Comparison of ENCODE assay signal across 11 cellular contexts in genomic region chr6:77467038-77467437, GRCh38. TPM values are rescaled to one million over a fixed set of nuclear protein-coding genes. Genes with fewer than 3 reads are reported as not detected.
A peak's percentile ranks its signal among the peaks of the same experiment; 100 is the strongest.
DNase-seq lines count a peak whose midpoint lies in the region; ATAC-seq and TF ChIP-seq lines count a peak whose summit lies in the region.
"Had no signal": no experiment of that assay in that cellular context is flagged by ENCODE, and none has a peak within 500 bp of the region (broad histone marks: within the 10 kb centered on the region; RNA-seq: fewer than 3 reads in every experiment).

No MANE protein-coding gene starts in this region.

- peak overlapping the region; percentile 75 for H3K4me3 ChIP-seq in CD8-positive, alpha-beta memory T cell (ENCODE audit: low read length)
- H3K4me3 ChIP-seq in trophoblast cell (ENCODE audit: low read depth, low read length) = no peak overlapping the region

- H2BK120ac ChIP-seq in trophoblast cell (ENCODE audit: insufficient read depth, low read length, poor library complexity) = no peak overlapping the region

- H3K27ac ChIP-seq in CD8-positive, alpha-beta memory T cell (ENCODE audit: low read depth, low read length) = no peak overlapping the region
- H3K27ac ChIP-seq in trophoblast cell (ENCODE audit: low read depth, low read length) = no peak overlapping the region
- H3K27ac ChIP-seq: VCaP had no signal

- peaks cover 0 to 3% (median 0%) of the 10 kb centered on the region in 3 donors for H3K36me3 Mint-ChIP-seq in CD8-positive, alpha-beta memory T cell
- H3K36me3 Mint-ChIP-seq in activated T-helper 1 cell treated with anti-CD3 and anti-CD28 coated beads, Interleukin-12 subunit alpha, Interleukin-12 subunit beta, Interleukin-2, Interleukin-4 antibody, amounts not matched to agents 30 ng/mL and 10 ng/mL and 1 ng/mL, durations not matched to agents 14 hours and 24 hours and 36 hours (ENCODE audit: low read depth) = peaks cover 3% of the 10 kb centered on the region
- H3K36me3 Mint-ChIP-seq in glutamatergic neuron (ENCODE audit: unreplicated experiment) = no peaks in the 10 kb centered on the region

- H3K9me3 Mint-ChIP-seq in CD8-positive, alpha-beta memory T cell = peaks cover 0 to 26% (median 7%) of the 10 kb centered on the region in 5 donors
- H3K9me3 Mint-ChIP-seq in activated T-helper 1 cell treated with anti-CD3 and anti-CD28 coated beads, Interleukin-12 subunit alpha, Interleukin-12 subunit beta, Interleukin-2, Interleukin-4 antibody, amounts not matched to agents 30 ng/mL and 10 ng/mL and 1 ng/mL, durations not matched to agents 14 hours and 24 hours and 36 hours = peaks cover 3% of the 10 kb centered on the region
- peaks cover 8% of the 10 kb centered on the region for H3K9me3 Mint-ChIP-seq in glutamatergic neuron (ENCODE audit: unreplicated experiment)

- no peak overlapping the region for H4K12ac ChIP-seq in trophoblast cell (ENCODE audit: low read depth, low read length)

- POLR2A ChIA-PET in CD8-positive, alpha-beta memory T cell (lab: Charles Lee) = no interaction called here

- H3K27me3 Mint-ChIP-seq in CD8-positive, alpha-beta memory T cell = peaks cover 41% of the 10 kb centered on the region in 2 donors
- H3K27me3 Mint-ChIP-seq in activated T-helper 1 cell treated with anti-CD3 and anti-CD28 coated beads, Interleukin-12 subunit alpha, Interleukin-12 subunit beta, Interleukin-2, Interleukin-4 antibody, amounts not matched to agents 30 ng/mL and 10 ng/mL and 1 ng/mL, durations not matched to agents 14 hours and 24 hours and 36 hours (ENCODE audit: insufficient read depth) = peaks cover 42% of the 10 kb centered on the region
- peaks cover 16% of the 10 kb centered on the region for H3K27me3 Mint-ChIP-seq in glutamatergic neuron (ENCODE audit: unreplicated experiment)

- peak overlapping the region; percentile 26 for H4K91ac ChIP-seq in trophoblast cell (ENCODE audit: low read depth, low read length)

- intact Hi-C loops in activated T-helper 1 cell treated with anti-CD3 and anti-CD28 coated beads, Interleukin-12 subunit alpha, Interleukin-12 subunit beta, Interleukin-2, Interleukin-4 antibody, amounts not matched to agents 30 ng/mL and 10 ng/mL and 1 ng/mL, durations not matched to agents 14 hours and 24 hours and 36 hours (cut with micrococcal nuclease) = no loop called here

- H3K14ac ChIP-seq in trophoblast cell (ENCODE audit: low read length) = no peak overlapping the region

- H3K9me3 ChIP-seq in CD8-positive, alpha-beta memory T cell (ENCODE audit: low read length) = no peaks in the 10 kb centered on the region
- no peaks in the 10 kb centered on the region for H3K9me3 ChIP-seq in trophoblast cell (ENCODE audit: insufficient read depth, low read depth, low read length)

- H3K9ac ChIP-seq in trophoblast cell (ENCODE audit: low read length) = no peak overlapping the region

- no peak overlapping the region for H2BK12ac ChIP-seq in trophoblast cell (ENCODE audit: low read length)

- no CpG with 5 or more reads among the region's 11 CpGs for WGBS in trophoblast cell (ENCODE audit: extremely low coverage, insufficient coverage, insufficient read length)

- H3K4ac ChIP-seq in trophoblast cell (ENCODE audit: low read depth, low read length) = no peak overlapping the region

- H2AFZ ChIP-seq in trophoblast cell (ENCODE audit: insufficient read depth, low read length, poor library complexity) = peak overlapping the region; percentile 77

- H3K23ac ChIP-seq in trophoblast cell (ENCODE audit: low read length) = no peak overlapping the region

- H3K27ac Mint-ChIP-seq in CD8-positive, alpha-beta memory T cell = no peak overlapping the region
- no peak overlapping the region for H3K27ac Mint-ChIP-seq in activated T-helper 1 cell treated with anti-CD3 and anti-CD28 coated beads, Interleukin-12 subunit alpha, Interleukin-12 subunit beta, Interleukin-2, Interleukin-4 antibody, amounts not matched to agents 30 ng/mL and 10 ng/mL and 1 ng/mL, durations not matched to agents 14 hours and 24 hours and 36 hours
- no peak overlapping the region for H3K27ac Mint-ChIP-seq in glutamatergic neuron (ENCODE audit: unreplicated experiment)

- DNase-seq in CD8-positive, alpha-beta memory T cell = no peak
- DNase-seq in activated T-helper 1 cell treated with anti-CD3 and anti-CD28 coated beads, Interleukin-12 subunit alpha, Interleukin-12 subunit beta, Interleukin-2, Interleukin-4 antibody, amounts not matched to agents 30 ng/mL and 10 ng/mL and 1 ng/mL, durations not matched to agents 14 hours and 24 hours and 36 hours (ENCODE audit: low spot score) = no peak
- DNase-seq in glutamatergic neuron (peak; percentile 15), trophoblast cell (peak; percentile 31 to 48)
- DNase-seq in activated T-cell treated with anti-CD3 and anti-CD28 coated beads, Interleukin-2, amount 50 U/mL, for 1 hour = no peak
- DNase-seq: foreskin melanocyte, NCI-H187 had no signal

- TF ChIP-seq CTCF in glutamatergic neuron (IDR thresholded peaks at IDR 0.05; ENCODE audit: partially characterized antibody, unreplicated experiment) = no peak

- no peaks in the 10 kb centered on the region for H3K79me2 ChIP-seq in trophoblast cell (ENCODE audit: control insufficient read depth, insufficient read depth, low read length, poor library complexity)

- no peak overlapping the region for H2AK5ac ChIP-seq in trophoblast cell (ENCODE audit: low read length)

- peak overlapping the region; percentile 93 for H3K4me2 ChIP-seq in trophoblast cell (ENCODE audit: low read length)

- no peak for TF ChIP-seq POLR2A in GM18505 (IDR thresholded peaks at IDR 0.05; ENCODE audit: borderline replicate concordance, extremely low read depth, insufficient read depth, insufficient read length)

- CTCF ChIA-PET in CD8-positive, alpha-beta memory T cell (lab: Charles Lee) = interaction anchor here (1.5 kb wide), 1 partner anchor 10 kb away, joined by 4 read pairs; no protein-coding TSS in a partner anchor

- H2BK5ac ChIP-seq in trophoblast cell (ENCODE audit: low read depth, low read length, poor library complexity) = no peak overlapping the region

- ATAC-seq in GM18502 (IDR thresholded peaks at IDR 0.05; ENCODE audit: poor library complexity, unreplicated experiment) (no peak), GM18505 (IDR thresholded peaks at IDR 0.05; ENCODE audit: unreplicated experiment) (no peak), HG02759 (IDR thresholded peaks at IDR 0.05; ENCODE audit: unreplicated experiment) (no peak)

- peaks cover 14 to 42% (median 19%) of the 10 kb centered on the region in 3 donors for H3K4me1 Mint-ChIP-seq in CD8-positive, alpha-beta memory T cell
- H3K4me1 Mint-ChIP-seq in activated T-helper 1 cell treated with anti-CD3 and anti-CD28 coated beads, Interleukin-12 subunit alpha, Interleukin-12 subunit beta, Interleukin-2, Interleukin-4 antibody, amounts not matched to agents 30 ng/mL and 10 ng/mL and 1 ng/mL, durations not matched to agents 14 hours and 24 hours and 36 hours (ENCODE audit: low read depth) = peaks cover 14% of the 10 kb centered on the region
- peaks cover 19% of the 10 kb centered on the region for H3K4me1 Mint-ChIP-seq in glutamatergic neuron (ENCODE audit: low read depth, unreplicated experiment)

- no peak overlapping the region for H3K18ac ChIP-seq in trophoblast cell (ENCODE audit: low read length)

- H3K4me1 ChIP-seq in CD8-positive, alpha-beta memory T cell (ENCODE audit: insufficient read depth, low read length) = no peaks in the 10 kb centered on the region
- H3K4me1 ChIP-seq in trophoblast cell (ENCODE audit: control insufficient read depth in 1 of 2, insufficient read depth in 2 of 2, low read length in 2 of 2) = peaks cover 8 to 17% of the 10 kb centered on the region in 2 experiments

- no peaks in the 10 kb centered on the region for H3K79me1 ChIP-seq in trophoblast cell (ENCODE audit: low read length)

- H3K4me3 Mint-ChIP-seq in CD8-positive, alpha-beta memory T cell = peak overlapping the region in 6 of 7 donors; percentile 70 to 92 (median 84)
- H3K4me3 Mint-ChIP-seq in activated T-helper 1 cell treated with anti-CD3 and anti-CD28 coated beads, Interleukin-12 subunit alpha, Interleukin-12 subunit beta, Interleukin-2, Interleukin-4 antibody, amounts not matched to agents 30 ng/mL and 10 ng/mL and 1 ng/mL, durations not matched to agents 14 hours and 24 hours and 36 hours = peak overlapping the region; percentile 86
- peak overlapping the region; percentile 94 for H3K4me3 Mint-ChIP-seq in glutamatergic neuron (ENCODE audit: unreplicated experiment)

- H3K36me3 ChIP-seq in CD8-positive, alpha-beta memory T cell (ENCODE audit: insufficient read depth, low read length) = no peaks in the 10 kb centered on the region
- H3K36me3 ChIP-seq in trophoblast cell (ENCODE audit: control insufficient read depth in 1 of 2, insufficient read depth in 2 of 2, low read length in 2 of 2) = no peaks in the 10 kb centered on the region

- H4K8ac ChIP-seq in trophoblast cell (ENCODE audit: low read depth, low read length) = peak overlapping the region; percentile 74

- peaks cover 24% of the 10 kb centered on the region for H3K27me3 ChIP-seq in CD8-positive, alpha-beta memory T cell (ENCODE audit: insufficient read depth, low read length, poor library complexity, severe bottlenecking)
- H3K27me3 ChIP-seq in trophoblast cell (ENCODE audit: insufficient read depth, low read length) = peaks cover 13% of the 10 kb centered on the region

RNA-seq across cellular contexts. Expression of gene HTR1B, which starts 3.7 kb away (rescaled TPM):
- total RNA-seq in CD8-positive, alpha-beta memory T cell = not detected
- not detected for polyA plus RNA-seq in CD8-positive, alpha-beta memory T cell
- not detected in 2 replicates for total RNA-seq in activated T-helper 1 cell treated with anti-CD3 and anti-CD28 coated beads, Interleukin-12 subunit alpha, Interleukin-12 subunit beta, Interleukin-2, Interleukin-4 antibody, amounts not matched to agents 30 ng/mL and 10 ng/mL and 1 ng/mL, durations not matched to agents 14 hours and 24 hours and 36 hours
- total RNA-seq in glutamatergic neuron (ENCODE audit: unreplicated experiment) = 4.2 TPM
- 0.51 and 0.53 TPM in 2 replicates for polyA plus RNA-seq in trophoblast cell (2013)

Comparison
In these comparisons a context has a peak if more than half of its experiments do, and no peak if none do; other contexts are left out.
1. DNase-seq: peak in glutamatergic neuron (single experiment) and trophoblast cell (2 of 2); none in CD8-positive, alpha-beta memory T cell (0 of 5), activated T-helper 1 cell treated with anti-CD3 and anti-CD28 coated beads, Interleukin-12 subunit alpha, Interleukin-12 subunit beta, Interleukin-2, Interleukin-4 antibody, amounts not matched to agents 30 ng/mL and 10 ng/mL and 1 ng/mL, durations not matched to agents 14 hours and 24 hours and 36 hours (single experiment) and activated T-cell treated with anti-CD3 and anti-CD28 coated beads, Interleukin-2, amount 50 U/mL, for 1 hour (single experiment).
2. Peak in every context shown above with its lines, with median percentiles within 50 percentile points of each other: H3K4me3 Mint-ChIP-seq.